Comparison of ENCODE assay signal across 1 cellular context in the genomic region with DNA sequence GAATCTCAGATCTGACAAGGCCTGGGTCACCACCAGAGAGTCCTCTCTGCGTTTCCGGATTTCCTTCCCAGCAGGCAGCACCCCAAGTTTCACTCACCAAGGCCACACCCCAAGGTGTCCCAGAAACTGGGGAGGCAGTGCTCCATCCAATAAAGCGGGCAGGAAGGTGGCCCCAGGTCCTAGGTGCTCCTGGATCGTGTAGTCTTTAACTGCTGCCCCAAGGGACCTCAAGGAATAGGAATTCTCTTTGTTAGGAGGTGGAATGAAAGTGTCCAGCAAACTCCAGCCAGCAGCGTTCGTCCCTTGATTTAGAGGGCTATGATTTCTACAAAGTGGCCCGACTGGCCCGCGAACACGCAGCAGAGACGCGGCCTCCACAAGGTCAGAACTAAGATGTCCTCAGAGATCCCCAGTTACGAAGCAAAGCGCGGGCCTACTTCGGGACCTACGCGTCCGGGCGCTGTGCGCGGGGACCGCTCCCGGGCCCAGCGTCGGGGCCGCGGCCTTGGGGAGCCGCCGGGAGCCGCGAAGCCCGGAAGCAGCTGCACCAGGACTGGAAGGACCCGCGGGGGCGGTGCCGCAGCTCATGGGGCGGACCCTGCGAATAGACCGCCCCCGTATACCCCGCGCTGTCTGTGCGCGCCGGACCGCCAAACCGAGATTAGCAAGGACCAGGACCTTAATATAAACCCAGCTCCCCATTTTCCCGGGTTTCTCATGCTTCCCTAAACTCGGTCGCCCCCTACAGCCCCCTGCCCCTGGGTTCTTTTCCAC.
TF ChIP-seq lines count a peak whose summit lies in the region.

A gene with protein sequence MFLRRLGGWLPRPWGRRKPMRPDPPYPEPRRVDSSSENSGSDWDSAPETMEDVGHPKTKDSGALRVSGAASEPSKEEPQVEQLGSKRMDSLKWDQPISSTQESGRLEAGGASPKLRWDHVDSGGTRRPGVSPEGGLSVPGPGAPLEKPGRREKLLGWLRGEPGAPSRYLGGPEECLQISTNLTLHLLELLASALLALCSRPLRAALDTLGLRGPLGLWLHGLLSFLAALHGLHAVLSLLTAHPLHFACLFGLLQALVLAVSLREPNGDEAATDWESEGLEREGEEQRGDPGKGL (minus strand): TSS at position 555 of the 774 bp plus-strand sequence. CDS start 831 bp downstream, outside the sequence.

TF ChIP-seq in GM12878, 131 proteins besides CTCF, POLR2A, EP300 and RAD21 (continued from another document):
- TF ChIP-seq SIX5 (IDR thresholded peaks at IDR 0.05; ENCODE audit: low read depth, low read length, severe bottlenecking) = no peak
- no peak for TF ChIP-seq PAX5 (IDR thresholded peaks at IDR 0.05; ENCODE audit: borderline replicate concordance, low read depth, low read length)
- 0 out of 2 replicates have a peak, but pooled peaks have one; percentile 20 for TF ChIP-seq MTA3 (IDR thresholded peaks at IDR 0.05; ENCODE audit: borderline replicate concordance, low read length)
- TF ChIP-seq HDGF (IDR thresholded peaks at IDR 0.05) = no peak
- no peak for TF ChIP-seq FOXM1 (IDR thresholded peaks at IDR 0.05; ENCODE audit: low read depth, low read length)
- TF ChIP-seq, protein P1, sequence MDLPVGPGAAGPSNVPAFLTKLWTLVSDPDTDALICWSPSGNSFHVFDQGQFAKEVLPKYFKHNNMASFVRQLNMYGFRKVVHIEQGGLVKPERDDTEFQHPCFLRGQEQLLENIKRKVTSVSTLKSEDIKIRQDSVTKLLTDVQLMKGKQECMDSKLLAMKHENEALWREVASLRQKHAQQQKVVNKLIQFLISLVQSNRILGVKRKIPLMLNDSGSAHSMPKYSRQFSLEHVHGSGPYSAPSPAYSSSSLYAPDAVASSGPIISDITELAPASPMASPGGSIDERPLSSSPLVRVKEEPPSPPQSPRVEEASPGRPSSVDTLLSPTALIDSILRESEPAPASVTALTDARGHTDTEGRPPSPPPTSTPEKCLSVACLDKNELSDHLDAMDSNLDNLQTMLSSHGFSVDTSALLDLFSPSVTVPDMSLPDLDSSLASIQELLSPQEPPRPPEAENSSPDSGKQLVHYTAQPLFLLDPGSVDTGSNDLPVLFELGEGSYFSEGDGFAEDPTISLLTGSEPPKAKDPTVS (IDR thresholded peaks at IDR 0.05; ENCODE audit: low read depth, low read length) = no peak
- TF ChIP-seq, protein P2, sequence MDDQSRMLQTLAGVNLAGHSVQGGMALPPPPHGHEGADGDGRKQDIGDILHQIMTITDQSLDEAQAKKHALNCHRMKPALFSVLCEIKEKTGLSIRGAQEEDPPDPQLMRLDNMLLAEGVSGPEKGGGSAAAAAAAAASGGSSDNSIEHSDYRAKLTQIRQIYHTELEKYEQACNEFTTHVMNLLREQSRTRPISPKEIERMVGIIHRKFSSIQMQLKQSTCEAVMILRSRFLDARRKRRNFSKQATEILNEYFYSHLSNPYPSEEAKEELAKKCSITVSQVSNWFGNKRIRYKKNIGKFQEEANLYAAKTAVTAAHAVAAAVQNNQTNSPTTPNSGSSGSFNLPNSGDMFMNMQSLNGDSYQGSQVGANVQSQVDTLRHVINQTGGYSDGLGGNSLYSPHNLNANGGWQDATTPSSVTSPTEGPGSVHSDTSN (IDR thresholded peaks at IDR 0.05; ENCODE audit: insufficient replicate concordance, low read depth, low read length) = peak; percentile 5
- peak; percentile 38; the same call in 1 of the 2 replicates for TF ChIP-seq NR2F1 (conservative IDR thresholded peaks at IDR 0.05)
- TF ChIP-seq PAX8 (IDR thresholded peaks at IDR 0.05) = no peak
- no peak for TF ChIP-seq ZNF384 (IDR thresholded peaks at IDR 0.05; ENCODE audit: borderline replicate concordance, low read depth, low read length)
- TF ChIP-seq, protein P3, sequence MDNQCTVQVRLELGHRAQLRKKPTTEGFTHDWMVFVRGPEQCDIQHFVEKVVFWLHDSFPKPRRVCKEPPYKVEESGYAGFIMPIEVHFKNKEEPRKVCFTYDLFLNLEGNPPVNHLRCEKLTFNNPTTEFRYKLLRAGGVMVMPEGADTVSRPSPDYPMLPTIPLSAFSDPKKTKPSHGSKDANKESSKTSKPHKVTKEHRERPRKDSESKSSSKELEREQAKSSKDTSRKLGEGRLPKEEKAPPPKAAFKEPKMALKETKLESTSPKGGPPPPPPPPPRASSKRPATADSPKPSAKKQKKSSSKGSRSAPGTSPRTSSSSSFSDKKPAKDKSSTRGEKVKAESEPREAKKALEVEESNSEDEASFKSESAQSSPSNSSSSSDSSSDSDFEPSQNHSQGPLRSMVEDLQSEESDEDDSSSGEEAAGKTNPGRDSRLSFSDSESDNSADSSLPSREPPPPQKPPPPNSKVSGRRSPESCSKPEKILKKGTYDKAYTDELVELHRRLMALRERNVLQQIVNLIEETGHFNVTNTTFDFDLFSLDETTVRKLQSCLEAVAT (IDR thresholded peaks at IDR 0.05) = no peak
- TF ChIP-seq EED (IDR thresholded peaks at IDR 0.05; ENCODE audit: low read depth) = no peak; the same call in 1 of the 2 replicates
- TF ChIP-seq SMC3 (IDR thresholded peaks at IDR 0.05; ENCODE audit: borderline replicate concordance, low read length) = 0 out of 2 replicates have a peak, but pooled peaks have one; percentile 5
- no peak for TF ChIP-seq ASH2L (IDR thresholded peaks at IDR 0.05; ENCODE audit: borderline replicate concordance, low read depth)
- TF ChIP-seq, protein P4, sequence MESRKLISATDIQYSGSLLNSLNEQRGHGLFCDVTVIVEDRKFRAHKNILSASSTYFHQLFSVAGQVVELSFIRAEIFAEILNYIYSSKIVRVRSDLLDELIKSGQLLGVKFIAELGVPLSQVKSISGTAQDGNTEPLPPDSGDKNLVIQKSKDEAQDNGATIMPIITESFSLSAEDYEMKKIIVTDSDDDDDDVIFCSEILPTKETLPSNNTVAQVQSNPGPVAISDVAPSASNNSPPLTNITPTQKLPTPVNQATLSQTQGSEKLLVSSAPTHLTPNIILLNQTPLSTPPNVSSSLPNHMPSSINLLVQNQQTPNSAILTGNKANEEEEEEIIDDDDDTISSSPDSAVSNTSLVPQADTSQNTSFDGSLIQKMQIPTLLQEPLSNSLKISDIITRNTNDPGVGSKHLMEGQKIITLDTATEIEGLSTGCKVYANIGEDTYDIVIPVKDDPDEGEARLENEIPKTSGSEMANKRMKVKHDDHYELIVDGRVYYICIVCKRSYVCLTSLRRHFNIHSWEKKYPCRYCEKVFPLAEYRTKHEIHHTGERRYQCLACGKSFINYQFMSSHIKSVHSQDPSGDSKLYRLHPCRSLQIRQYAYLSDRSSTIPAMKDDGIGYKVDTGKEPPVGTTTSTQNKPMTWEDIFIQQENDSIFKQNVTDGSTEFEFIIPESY (IDR thresholded peaks at IDR 0.05) = no peak
- TF ChIP-seq ETV6 (conservative IDR thresholded peaks at IDR 0.05 in 1 of 2, IDR thresholded peaks at IDR 0.05 in 1 of 2; ENCODE audit: borderline replicate concordance in 1 of 2, low read depth in 1 of 2) = no peak
- TF ChIP-seq ZNF622 (IDR thresholded peaks at IDR 0.05) = no peak
- TF ChIP-seq NBN (IDR thresholded peaks at IDR 0.05) = no peak
- TF ChIP-seq CREB1 (IDR thresholded peaks at IDR 0.05; ENCODE audit: low read depth) = no peak
- TF ChIP-seq, protein P5, sequence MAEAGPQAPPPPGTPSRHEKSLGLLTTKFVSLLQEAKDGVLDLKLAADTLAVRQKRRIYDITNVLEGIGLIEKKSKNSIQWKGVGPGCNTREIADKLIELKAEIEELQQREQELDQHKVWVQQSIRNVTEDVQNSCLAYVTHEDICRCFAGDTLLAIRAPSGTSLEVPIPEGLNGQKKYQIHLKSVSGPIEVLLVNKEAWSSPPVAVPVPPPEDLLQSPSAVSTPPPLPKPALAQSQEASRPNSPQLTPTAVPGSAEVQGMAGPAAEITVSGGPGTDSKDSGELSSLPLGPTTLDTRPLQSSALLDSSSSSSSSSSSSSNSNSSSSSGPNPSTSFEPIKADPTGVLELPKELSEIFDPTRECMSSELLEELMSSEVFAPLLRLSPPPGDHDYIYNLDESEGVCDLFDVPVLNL (IDR thresholded peaks at IDR 0.05; ENCODE audit: low read depth, low read length) = no peak
- TF ChIP-seq, protein P6, sequence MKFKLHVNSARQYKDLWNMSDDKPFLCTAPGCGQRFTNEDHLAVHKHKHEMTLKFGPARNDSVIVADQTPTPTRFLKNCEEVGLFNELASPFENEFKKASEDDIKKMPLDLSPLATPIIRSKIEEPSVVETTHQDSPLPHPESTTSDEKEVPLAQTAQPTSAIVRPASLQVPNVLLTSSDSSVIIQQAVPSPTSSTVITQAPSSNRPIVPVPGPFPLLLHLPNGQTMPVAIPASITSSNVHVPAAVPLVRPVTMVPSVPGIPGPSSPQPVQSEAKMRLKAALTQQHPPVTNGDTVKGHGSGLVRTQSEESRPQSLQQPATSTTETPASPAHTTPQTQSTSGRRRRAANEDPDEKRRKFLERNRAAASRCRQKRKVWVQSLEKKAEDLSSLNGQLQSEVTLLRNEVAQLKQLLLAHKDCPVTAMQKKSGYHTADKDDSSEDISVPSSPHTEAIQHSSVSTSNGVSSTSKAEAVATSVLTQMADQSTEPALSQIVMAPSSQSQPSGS (IDR thresholded peaks at IDR 0.05; ENCODE audit: low read length) = no peak
- no peak for TF ChIP-seq CBX3 (IDR thresholded peaks at IDR 0.05; ENCODE audit: borderline replicate concordance, low read depth)
- TF ChIP-seq JUNB (IDR thresholded peaks at IDR 0.05) = no peak
- no peak for TF ChIP-seq SMAD1 (IDR thresholded peaks at IDR 0.05; ENCODE audit: low read depth, partially characterized antibody)
- no peak for TF ChIP-seq BMI1 (IDR thresholded peaks at IDR 0.05; ENCODE audit: borderline replicate concordance)
- peak; percentile 83 for TF ChIP-seq IKZF1 (conservative IDR thresholded peaks at IDR 0.05)
- TF ChIP-seq, protein P7, sequence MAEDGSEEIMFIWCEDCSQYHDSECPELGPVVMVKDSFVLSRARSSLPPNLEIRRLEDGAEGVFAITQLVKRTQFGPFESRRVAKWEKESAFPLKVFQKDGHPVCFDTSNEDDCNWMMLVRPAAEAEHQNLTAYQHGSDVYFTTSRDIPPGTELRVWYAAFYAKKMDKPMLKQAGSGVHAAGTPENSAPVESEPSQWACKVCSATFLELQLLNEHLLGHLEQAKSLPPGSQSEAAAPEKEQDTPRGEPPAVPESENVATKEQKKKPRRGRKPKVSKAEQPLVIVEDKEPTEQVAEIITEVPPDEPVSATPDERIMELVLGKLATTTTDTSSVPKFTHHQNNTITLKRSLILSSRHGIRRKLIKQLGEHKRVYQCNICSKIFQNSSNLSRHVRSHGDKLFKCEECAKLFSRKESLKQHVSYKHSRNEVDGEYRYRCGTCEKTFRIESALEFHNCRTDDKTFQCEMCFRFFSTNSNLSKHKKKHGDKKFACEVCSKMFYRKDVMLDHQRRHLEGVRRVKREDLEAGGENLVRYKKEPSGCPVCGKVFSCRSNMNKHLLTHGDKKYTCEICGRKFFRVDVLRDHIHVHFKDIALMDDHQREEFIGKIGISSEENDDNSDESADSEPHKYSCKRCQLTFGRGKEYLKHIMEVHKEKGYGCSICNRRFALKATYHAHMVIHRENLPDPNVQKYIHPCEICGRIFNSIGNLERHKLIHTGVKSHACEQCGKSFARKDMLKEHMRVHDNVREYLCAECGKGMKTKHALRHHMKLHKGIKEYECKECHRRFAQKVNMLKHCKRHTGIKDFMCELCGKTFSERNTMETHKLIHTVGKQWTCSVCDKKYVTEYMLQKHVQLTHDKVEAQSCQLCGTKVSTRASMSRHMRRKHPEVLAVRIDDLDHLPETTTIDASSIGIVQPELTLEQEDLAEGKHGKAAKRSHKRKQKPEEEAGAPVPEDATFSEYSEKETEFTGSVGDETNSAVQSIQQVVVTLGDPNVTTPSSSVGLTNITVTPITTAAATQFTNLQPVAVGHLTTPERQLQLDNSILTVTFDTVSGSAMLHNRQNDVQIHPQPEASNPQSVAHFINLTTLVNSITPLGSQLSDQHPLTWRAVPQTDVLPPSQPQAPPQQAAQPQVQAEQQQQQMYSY (CRISPR knock-in tag; IDR thresholded peaks at IDR 0.05) = no peak
- no peak for TF ChIP-seq MYB (IDR thresholded peaks at IDR 0.05; ENCODE audit: borderline replicate concordance, low read depth, low read length)
- TF ChIP-seq, protein P8, sequence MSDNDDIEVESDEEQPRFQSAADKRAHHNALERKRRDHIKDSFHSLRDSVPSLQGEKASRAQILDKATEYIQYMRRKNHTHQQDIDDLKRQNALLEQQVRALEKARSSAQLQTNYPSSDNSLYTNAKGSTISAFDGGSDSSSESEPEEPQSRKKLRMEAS (IDR thresholded peaks at IDR 0.05; ENCODE audit: low read depth, low read length) = no peak
TF ChIP-seq in GM12878: peak in this region for 36.
